In the genomic region with DNA sequence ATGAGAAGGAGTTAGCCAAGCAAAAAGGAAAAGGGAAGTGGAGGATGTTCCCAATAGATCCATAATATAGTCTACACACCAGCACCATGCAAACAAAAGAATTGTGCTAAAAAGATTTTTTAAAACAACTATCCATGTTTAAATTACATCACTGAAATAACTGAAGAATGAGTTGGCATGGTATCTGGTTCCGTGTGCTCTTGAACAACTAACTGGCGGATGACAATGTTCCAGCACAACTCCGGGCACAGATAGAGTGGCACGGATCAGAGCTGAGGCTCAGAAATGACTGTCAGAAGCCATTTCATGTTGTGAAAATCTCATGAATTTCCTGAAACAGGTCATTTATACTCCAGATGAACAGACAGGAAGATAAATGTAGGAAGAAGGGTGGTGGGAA, we compare ENCODE assay signal across 17 cellular contexts.
DNase-seq lines count a peak whose midpoint lies in the region; ATAC-seq and TF ChIP-seq lines count a peak whose summit lies in the region.
"Had no signal": no experiment of that assay in that cellular context is flagged by ENCODE, and none has a peak within 500 bp of the region (broad histone marks: within the 10 kb centered on the region; RNA-seq: fewer than 3 reads in every experiment).

No MANE protein-coding gene starts in this region.

- peaks cover 21% of the 10 kb centered on the region for H3K9me3 Mint-ChIP-seq in chondrocyte (ENCODE audit: low read depth)

- H3K9me3 ChIP-seq in Panc1 (ENCODE audit: control insufficient read depth, insufficient read depth, low read depth, low read length), result no peaks in the 10 kb centered on the region
- 0 out of 2 replicates have a peak, but pooled peaks cover 3% of the 10 kb centered on the region for H3K9me3 ChIP-seq in HAP-1
- H3K9me3 ChIP-seq in BE2C, result no peaks in the 10 kb centered on the region; the same call in 1 of the 2 replicates

- H3K4me1 ChIP-seq in Panc1 (ENCODE audit: control insufficient read depth, insufficient read depth, low read length) (no peaks in the 10 kb centered on the region), HAP-1 (no peaks in the 10 kb centered on the region), BE2C (no peaks in the 10 kb centered on the region)
- H3K4me1 ChIP-seq: BLaER1 treated with 17β-estradiol and CSF1 and Interleukin-3, amounts not matched to agents 10 nM and 100 nM had no signal

- no TSS peak for BruUV-seq in Panc1 (replicated peaks; lab: Mats Ljungman, UMichigan)

- H3K36me3 ChIP-seq in Panc1 (ENCODE audit: control insufficient read depth, insufficient read depth, low read length) (no peaks in the 10 kb centered on the region), HAP-1 (replicated peaks) (no peaks in the 10 kb centered on the region), BE2C (no peaks in the 10 kb centered on the region)
- H3K36me3 ChIP-seq: BLaER1 treated with 17β-estradiol and CSF1 and Interleukin-3, amounts not matched to agents 10 nM and 100 nM had no signal

- DNase-seq in EH (ENCODE audit: low read depth), result peak; percentile 39
- DNase-seq in Panc1 (ENCODE audit: low read depth, low spot score), result no peak
- DNase-seq in chondrocyte (ENCODE audit: low spot score), result no peak
- peak; percentile 63 to 85 for DNase-seq in lung microvascular endothelial cell (ENCODE audit: low read depth in 2 of 2)
- DNase-seq in HAP-1 (ENCODE audit: low spot score in 2 of 2), result no peak
- no peak for DNase-seq in GM19238 (ENCODE audit: insufficient read length, low spot score)
- no peak for DNase-seq in BE2C
- no peak for DNase-seq in substantia nigra (lab: John Stamatoyannopoulos, UW)
- DNase-seq: CD8-positive, alpha-beta memory T cell; DMS79; GF-D8; GM23248; NCI-H187 treated with DMSO at 0.1 percent for 48 hours; NCI-H2171; NCI-H748 treated with DMSO at 0.1 percent for 48 hours; PC-3 had no signal

- peak overlapping the region; percentile 86 for H3K27ac Mint-ChIP-seq in chondrocyte (ENCODE audit: unreplicated experiment)
- H3K27ac Mint-ChIP-seq: CD8-positive, alpha-beta memory T cell had no signal

- H3K27ac ChIP-seq in Panc1 (ENCODE audit: low read length) (peak overlapping the region; percentile 14; the same call in 1 of the 2 replicates), substantia nigra (ENCODE audit: low read depth, low read length, poor library complexity, severe bottlenecking) (no peak overlapping the region)
- H3K27ac ChIP-seq: BLaER1 treated with 17β-estradiol and CSF1 and Interleukin-3, amounts not matched to agents 10 nM and 100 nM; GM23248 had no signal

- H3K4me3 ChIP-seq in Panc1 (ENCODE audit: low read depth in 2 of 2, low read length in 2 of 2) (no peak overlapping the region), HAP-1 (no peak overlapping the region), BE2C (ENCODE audit: low read depth, low read length) (no peak overlapping the region)
- H3K4me3 ChIP-seq: BLaER1 treated with 17β-estradiol and CSF1 and Interleukin-3, amounts not matched to agents 10 nM and 100 nM; GM23248 had no signal

- CTCF ChIA-PET in Panc1 (lab: Charles Lee), result no interaction called here

- intact Hi-C loops in Panc1 (cut with micrococcal nuclease; ENCODE audit: unreplicated experiment), result no loop called here

- TF ChIP-seq CTCF in Panc1 (IDR thresholded peaks at IDR 0.05) (no peak), chondrocyte (IDR thresholded peaks at IDR 0.05) (no peak), BE2C (IDR thresholded peaks at IDR 0.05; ENCODE audit: low read depth, low read length) (no peak)

- H3K27me3 Mint-ChIP-seq in chondrocyte (ENCODE audit: low read depth), result no peaks in the 10 kb centered on the region

- peaks cover 9% of the 10 kb centered on the region for H3K36me3 Mint-ChIP-seq in chondrocyte (ENCODE audit: low read depth)
- H3K36me3 Mint-ChIP-seq: CD8-positive, alpha-beta memory T cell had no signal

- no peaks in the 10 kb centered on the region for H3K27me3 ChIP-seq in Panc1 (ENCODE audit: control insufficient read depth, insufficient read depth, low read length)
- no peaks in the 10 kb centered on the region for H3K27me3 ChIP-seq in HAP-1 (ENCODE audit: low read depth)
- no peaks in the 10 kb centered on the region for H3K27me3 ChIP-seq in BE2C
- H3K27me3 ChIP-seq: BLaER1 treated with 17β-estradiol and CSF1 and Interleukin-3, amounts not matched to agents 10 nM and 100 nM had no signal

- peaks cover 11% of the 10 kb centered on the region for H3K4me1 Mint-ChIP-seq in chondrocyte (ENCODE audit: low read depth)
- H3K4me1 Mint-ChIP-seq: CD8-positive, alpha-beta memory T cell had no signal

- H3K4me3 Mint-ChIP-seq in chondrocyte (ENCODE audit: unreplicated experiment), result no peak overlapping the region
- H3K4me3 Mint-ChIP-seq: CD8-positive, alpha-beta memory T cell had no signal

- in situ Hi-C loops in Panc1 (cut with HindIII; ENCODE audit: low pct_unique_long_range_greater_than_20kb, low sequenced_read_pairs), result no loop called here
- in situ Hi-C loops in HAP-1 (cut with MboI; ENCODE audit: low sequenced_read_pairs), result no loop called here

- POLR2A ChIA-PET in Panc1 (lab: Charles Lee), result no interaction called here

- ATAC-seq in Panc1, result no peak
- ATAC-seq: PC-3 had no signal

Comparison
In these comparisons a context has a peak if more than half of its experiments do, and no peak if none do; other contexts are left out.
1. DNase-seq: peak in EH (single experiment) and lung microvascular endothelial cell (2 of 2); none in Panc1 (single experiment), chondrocyte (single experiment), HAP-1 (0 of 2), GM19238 (single experiment), BE2C (single experiment) and substantia nigra (0 of 49).